Comparison of ENCODE assay signal across 1 cellular context in the genomic region with DNA sequence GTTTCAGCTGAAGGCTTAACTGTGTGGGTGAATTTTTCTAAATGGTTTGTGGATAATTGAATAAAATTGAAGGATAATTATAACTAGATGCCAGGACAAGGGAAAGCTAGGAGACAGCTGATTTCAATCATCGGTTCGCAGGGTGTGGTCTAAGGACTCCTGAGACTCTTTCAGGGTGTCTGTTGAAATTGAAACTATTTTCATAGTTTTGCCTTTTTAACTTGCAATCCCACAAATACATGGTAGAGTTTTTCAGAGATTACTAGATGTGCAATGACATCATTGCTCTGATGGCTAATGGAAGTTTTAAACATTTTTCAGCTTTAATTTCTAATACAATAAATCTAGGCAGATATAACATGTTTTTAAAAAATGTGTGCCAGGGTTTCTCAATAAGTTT.
A peak's percentile ranks its signal among the peaks of the same experiment; 100 is the strongest.
TF ChIP-seq lines count a peak whose summit lies in the region.

No MANE protein-coding gene starts in this region.

TF ChIP-seq in HEK293, 187 proteins besides CTCF, POLR2A, EP300 and RAD21 (continued from another document):
- TF ChIP-seq, protein P1, sequence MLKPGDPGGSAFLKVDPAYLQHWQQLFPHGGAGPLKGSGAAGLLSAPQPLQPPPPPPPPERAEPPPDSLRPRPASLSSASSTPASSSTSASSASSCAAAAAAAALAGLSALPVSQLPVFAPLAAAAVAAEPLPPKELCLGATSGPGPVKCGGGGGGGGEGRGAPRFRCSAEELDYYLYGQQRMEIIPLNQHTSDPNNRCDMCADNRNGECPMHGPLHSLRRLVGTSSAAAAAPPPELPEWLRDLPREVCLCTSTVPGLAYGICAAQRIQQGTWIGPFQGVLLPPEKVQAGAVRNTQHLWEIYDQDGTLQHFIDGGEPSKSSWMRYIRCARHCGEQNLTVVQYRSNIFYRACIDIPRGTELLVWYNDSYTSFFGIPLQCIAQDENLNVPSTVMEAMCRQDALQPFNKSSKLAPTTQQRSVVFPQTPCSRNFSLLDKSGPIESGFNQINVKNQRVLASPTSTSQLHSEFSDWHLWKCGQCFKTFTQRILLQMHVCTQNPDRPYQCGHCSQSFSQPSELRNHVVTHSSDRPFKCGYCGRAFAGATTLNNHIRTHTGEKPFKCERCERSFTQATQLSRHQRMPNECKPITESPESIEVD (tag by site-specific recombination; IDR thresholded peaks at IDR 0.05): 0 out of 2 replicates have a peak, but pooled peaks have one; percentile 9
